ENCODE assay signal across 8 cellular contexts in the genomic region with DNA sequence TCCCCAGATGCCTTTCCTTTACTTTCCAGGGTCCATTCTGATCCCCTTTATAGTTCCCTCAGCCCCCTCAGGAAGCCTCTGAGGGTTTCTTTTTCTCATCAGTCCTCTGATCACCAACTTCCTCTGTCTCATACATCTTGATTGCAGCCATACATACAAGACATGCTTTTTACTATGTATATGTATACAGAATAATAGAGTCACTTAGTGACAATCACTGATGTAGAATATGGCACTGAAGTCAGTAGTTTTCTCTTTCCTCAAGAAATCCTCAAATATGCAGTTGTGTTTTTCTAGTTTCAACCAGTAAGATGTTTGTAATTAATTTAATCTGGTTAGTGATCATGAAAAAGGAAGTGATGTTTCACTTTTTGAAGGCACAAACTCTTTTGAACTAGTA.
DNase-seq lines count a peak whose midpoint lies in the region; ATAC-seq and TF ChIP-seq lines count a peak whose summit lies in the region.

No MANE protein-coding gene starts in this region.

- CTCF ChIA-PET in activated CD4-positive, alpha-beta T cell treated with anti-CD3 and anti-CD28 coated beads for 36 hours (lab: Charles Lee): interaction anchor here (0.6 to 2.7 kb wide), 8 partner anchors 10 to 365 kb away, joined by 3 to 9 read pairs (median 4); partner anchors contain the start of gene MAN2A1

- peak; percentile 72 for ATAC-seq in activated CD4-positive, alpha-beta T cell treated with anti-CD3 and anti-CD28 coated beads for 36 hours
- ATAC-seq in GM21786 (IDR thresholded peaks at IDR 0.05; ENCODE audit: unreplicated experiment): peak; percentile 23
- peak; percentile 60 to 63 for ATAC-seq in naive thymus-derived CD8-positive, alpha-beta T cell

- DNase-seq in activated CD4-positive, alpha-beta T cell treated with anti-CD3 and anti-CD28 coated beads for 36 hours: no peak
- DNase-seq in activated CD4-positive, alpha-beta T cell treated with anti-CD3 and anti-CD28 coated beads for 4 hours: no peak
- DNase-seq in naive thymus-derived CD8-positive, alpha-beta T cell: no peak
- DNase-seq in A172 (ENCODE audit: low spot score) (no peak), OCI-M1 (lab: John Stamatoyannopoulos, UW) (no peak), SW480 (ENCODE audit: low spot score) (no peak)

- H3K79me2 ChIP-seq in OCI-LY3 (ENCODE audit: low read length): no peaks in the 10 kb centered on the region

- H3K27ac Mint-ChIP-seq in activated CD4-positive, alpha-beta T cell treated with anti-CD3 and anti-CD28 coated beads for 36 hours: peak overlapping the region; percentile 76
- peak overlapping the region; percentile 62 to 92 (median 86) for H3K27ac Mint-ChIP-seq in naive thymus-derived CD8-positive, alpha-beta T cell

- peak overlapping the region; percentile 47 for H3K4me2 ChIP-seq in OCI-LY3 (ENCODE audit: low read length)

- H3K4me3 Mint-ChIP-seq in activated CD4-positive, alpha-beta T cell treated with anti-CD3 and anti-CD28 coated beads for 36 hours: no peak overlapping the region
- peak overlapping the region in 9 of 10 donors; percentile 35 to 82 (median 53) for H3K4me3 Mint-ChIP-seq in naive thymus-derived CD8-positive, alpha-beta T cell

- no peaks in the 10 kb centered on the region for H4K20me1 ChIP-seq in OCI-LY3 (ENCODE audit: insufficient read depth, low read length)

- intact Hi-C loops in activated CD4-positive, alpha-beta T cell treated with anti-CD3 and anti-CD28 coated beads for 36 hours (cut with DNase I, micrococcal nuclease): loop anchor here (1.0 to 10.0 kb wide), 7 partner anchors 33 to 1307 kb away; partner anchors contain the start of genes FER (in 1 of the 2) and MAN2A1 (in 1 of the 2)

- H3K36me3 ChIP-seq in OCI-LY3 (replicated peaks; ENCODE audit: low read depth, low read length): no peaks in the 10 kb centered on the region

- POLR2A ChIA-PET in activated CD4-positive, alpha-beta T cell treated with anti-CD3 and anti-CD28 coated beads for 36 hours (lab: Charles Lee): interaction anchor here (0.6 to 0.7 kb wide), 3 partner anchors 14 to 235 kb away, joined by 3 to 4 read pairs (median 3); no protein-coding TSS in a partner anchor
- POLR2A ChIA-PET in naive thymus-derived CD8-positive, alpha-beta T cell (lab: Charles Lee): interaction anchor here (0.6 to 3.5 kb wide), 6 partner anchors 132 to 644 kb away, joined by 3 to 23 read pairs (median 4); partner anchors contain the start of genes MAN2A1 and PJA2

- H3K9me3 Mint-ChIP-seq in activated CD4-positive, alpha-beta T cell treated with anti-CD3 and anti-CD28 coated beads for 36 hours (ENCODE audit: low read depth): no peaks in the 10 kb centered on the region
- H3K9me3 Mint-ChIP-seq in naive thymus-derived CD8-positive, alpha-beta T cell: no peaks in the 10 kb centered on the region

- TF ChIP-seq CTCF in OCI-LY3 (IDR thresholded peaks at IDR 0.05; ENCODE audit: low read depth, low read length): no peak

- H2AFZ ChIP-seq in OCI-LY3 (ENCODE audit: low read depth, low read length): no peak overlapping the region

- H3K9me3 ChIP-seq in OCI-LY3 (ENCODE audit: insufficient read depth, low read length): no peaks in the 10 kb centered on the region

- H3K4me1 ChIP-seq in OCI-LY3 (ENCODE audit: low read length): peaks cover 33% of the 10 kb centered on the region

- no peak overlapping the region for H3K9ac ChIP-seq in OCI-LY3 (ENCODE audit: low read length)

- no peaks in the 10 kb centered on the region for H3K27me3 Mint-ChIP-seq in activated CD4-positive, alpha-beta T cell treated with anti-CD3 and anti-CD28 coated beads for 36 hours
- H3K27me3 Mint-ChIP-seq in naive thymus-derived CD8-positive, alpha-beta T cell: no peaks in the 10 kb centered on the region

- H3K27me3 ChIP-seq in OCI-LY3 (ENCODE audit: low read depth, low read length): no peaks in the 10 kb centered on the region

- H3K36me3 Mint-ChIP-seq in activated CD4-positive, alpha-beta T cell treated with anti-CD3 and anti-CD28 coated beads for 36 hours (ENCODE audit: low read depth): no peaks in the 10 kb centered on the region
- H3K36me3 Mint-ChIP-seq in naive thymus-derived CD8-positive, alpha-beta T cell: no peaks in the 10 kb centered on the region

- H3K27ac ChIP-seq in OCI-LY3 (ENCODE audit: low read length): no peak overlapping the region

- H3K4me1 Mint-ChIP-seq in activated CD4-positive, alpha-beta T cell treated with anti-CD3 and anti-CD28 coated beads for 36 hours: peaks cover 28% of the 10 kb centered on the region
- H3K4me1 Mint-ChIP-seq in naive thymus-derived CD8-positive, alpha-beta T cell: peaks cover 12 to 52% (median 43%) of the 10 kb centered on the region in 4 donors

- H3K4me3 ChIP-seq in OCI-LY3 (ENCODE audit: low read length): no peak overlapping the region
